In genomic region chr17:76635039-76635438, GRCh38 we compare ENCODE assay signal across 32 cellular contexts. TPM values are rescaled to one million over a fixed set of nuclear protein-coding genes. Genes with fewer than 3 reads are reported as not detected.
DNase-seq lines count a peak whose midpoint lies in the region; ATAC-seq, FAIRE-seq and TF ChIP-seq lines count a peak whose summit lies in the region.
"Had no signal": no experiment of that assay in that cellular context is flagged by ENCODE, and none has a peak within 500 bp of the region (broad histone marks: within the 10 kb centered on the region; RNA-seq: fewer than 3 reads in every experiment).

No MANE protein-coding gene starts in this region.

- H3K23ac ChIP-seq in mesenchymal stem cell (ENCODE audit: low read length in 2 of 2): no peak overlapping the region

- no peaks in the 10 kb centered on the region for H3K36me3 ChIP-seq in astrocyte (ENCODE audit: insufficient read depth, low read length)
- H3K36me3 ChIP-seq in mesenchymal stem cell (ENCODE audit: control insufficient read depth in 1 of 2, insufficient read depth in 2 of 2, low read depth in 1 of 2, low read length in 2 of 2): no peaks in the 10 kb centered on the region
- H3K36me3 ChIP-seq: spleen had no signal

- no peak overlapping the region for H2BK15ac ChIP-seq in mesenchymal stem cell (ENCODE audit: low read depth, poor library complexity, severe bottlenecking)

- no peak overlapping the region for H3K14ac ChIP-seq in mesenchymal stem cell (ENCODE audit: low read length in 2 of 2)

- H4K91ac ChIP-seq in mesenchymal stem cell (ENCODE audit: low read length): peak overlapping the region; percentile 40

- peaks cover 15% of the 10 kb centered on the region for H3K4me1 Mint-ChIP-seq in astrocyte (ENCODE audit: low read depth, unreplicated experiment)
- H3K4me1 Mint-ChIP-seq: activated CD4-positive, alpha-beta T cell treated with anti-CD3 and anti-CD28 coated beads for 36 hours; CD14-positive monocyte had no signal

- peak overlapping the region; percentile 54 for H2BK120ac ChIP-seq in mesenchymal stem cell (ENCODE audit: low read depth, low read length)

- ATAC-seq in HG03432 (IDR thresholded peaks at IDR 0.05; ENCODE audit: unreplicated experiment) (no peak), right cardiac atrium (no peak), HG02642 (IDR thresholded peaks at IDR 0.05; ENCODE audit: poor library complexity, unreplicated experiment) (no peak)
- ATAC-seq: activated CD8-positive, alpha-beta T cell treated with anti-CD3 and anti-CD28 coated beads, Interleukin-2, amount 10 ng/mL, durations not matched to agents 7 days and 5 days; esophagus mucosa had no signal

- no peak overlapping the region for H3K18ac ChIP-seq in mesenchymal stem cell (ENCODE audit: low read depth in 1 of 2, low read length in 2 of 2)

- no peak overlapping the region for H2BK5ac ChIP-seq in mesenchymal stem cell (ENCODE audit: low read depth, low read length, poor library complexity, severe bottlenecking)

- H3K4ac ChIP-seq in mesenchymal stem cell (ENCODE audit: low read depth in 1 of 2, low read length in 2 of 2): no peak overlapping the region

- no peak overlapping the region for H2BK12ac ChIP-seq in mesenchymal stem cell (ENCODE audit: low read length in 2 of 2)

- H3K9me3 ChIP-seq in astrocyte (ENCODE audit: insufficient read depth, low read depth, low read length) (no peaks in the 10 kb centered on the region), mesenchymal stem cell (ENCODE audit: control insufficient read depth, low read length) (no peaks in the 10 kb centered on the region), right cardiac atrium (ENCODE audit: control insufficient read depth, low read length) (no peaks in the 10 kb centered on the region)
- H3K9me3 ChIP-seq: spleen, testis had no signal

- 66% methylated on average over 5 of the region's 5 CpGs for WGBS in mesenchymal stem cell
- 89% methylated on average over 5 of the region's 5 CpGs for WGBS in right cardiac atrium

- H3K4me1 ChIP-seq in astrocyte (ENCODE audit: insufficient read depth, low read length) (peaks cover 7% of the 10 kb centered on the region), mesenchymal stem cell (ENCODE audit: control insufficient read depth, insufficient read depth, low read depth, low read length) (no peaks in the 10 kb centered on the region), right cardiac atrium (ENCODE audit: control insufficient read depth, insufficient read depth, low read length) (no peaks in the 10 kb centered on the region)

- FAIRE-seq in astrocyte (lab: Jason Lieb, UNC): no peak
- FAIRE-seq: H1, urothelium cell line had no signal

- no peaks in the 10 kb centered on the region for H3K36me3 Mint-ChIP-seq in astrocyte (ENCODE audit: low read depth, unreplicated experiment)
- H3K36me3 Mint-ChIP-seq: CD14-positive monocyte had no signal

- H2AFZ ChIP-seq in astrocyte (ENCODE audit: low read depth, low read length) (no peak overlapping the region), mesenchymal stem cell (ENCODE audit: low read depth, low read length) (no peak overlapping the region)
- H2AFZ ChIP-seq: parathyroid adenoma, PC-9 had no signal

- no peaks in the 10 kb centered on the region for H3K27me3 ChIP-seq in astrocyte (ENCODE audit: insufficient read depth, low read length)
- H3K27me3 ChIP-seq in mesenchymal stem cell (ENCODE audit: control insufficient read depth in 1 of 2, insufficient read depth in 1 of 2, low read length in 2 of 2): peaks cover 0 to 8% of the 10 kb centered on the region in 2 experiments
- no peaks in the 10 kb centered on the region for H3K27me3 ChIP-seq in right cardiac atrium (ENCODE audit: control insufficient read depth, insufficient read depth)
- H3K27me3 ChIP-seq: spleen, testis had no signal

- intact Hi-C loops in right cardiac atrium (cut with DNase I): no loop called here

- no peaks in the 10 kb centered on the region for H3K79me2 ChIP-seq in astrocyte (ENCODE audit: insufficient read depth, low read length)
- H3K79me2 ChIP-seq: parathyroid adenoma had no signal

- H3K4me3 Mint-ChIP-seq in astrocyte (ENCODE audit: unreplicated experiment): no peak overlapping the region
- H3K4me3 Mint-ChIP-seq: activated CD4-positive, alpha-beta T cell treated with anti-CD3 and anti-CD28 coated beads for 36 hours; activated CD8-positive, alpha-beta T cell treated with anti-CD3 and anti-CD28 coated beads, Interleukin-2, amount 10 ng/mL, durations not matched to agents 7 days and 5 days; activated naive CD4-positive, alpha-beta T cell treated with anti-CD3 and anti-CD28 coated beads, Interleukin-2, amount 50 U/mL, for 24 hours; CD14-positive monocyte; stimulated activated naive CD8-positive, alpha-beta T cell treated with anti-CD3 and anti-CD28 coated beads, Interleukin-15, Interleukin-2, amounts not matched to agents 100 ng/mL and 50 ng/mL, for 24 hours had no signal

- H3K9ac ChIP-seq in astrocyte (ENCODE audit: low read length): no peak overlapping the region
- no peak overlapping the region for H3K9ac ChIP-seq in mesenchymal stem cell (ENCODE audit: low read length)
- H3K9ac ChIP-seq: KMS-11, parathyroid adenoma had no signal

- H3K27me3 Mint-ChIP-seq in astrocyte (ENCODE audit: low read depth, unreplicated experiment): no peaks in the 10 kb centered on the region
- H3K27me3 Mint-ChIP-seq: activated CD4-positive, alpha-beta T cell treated with anti-CD3 and anti-CD28 coated beads for 36 hours; activated naive CD4-positive, alpha-beta T cell treated with anti-CD3 and anti-CD28 coated beads, Interleukin-2, amount 50 U/mL, for 24 hours had no signal

- no peak for TF ChIP-seq CTCF in astrocyte (IDR thresholded peaks at IDR 0.05; ENCODE audit: insufficient read depth, low read depth, low read length)

- peak overlapping the region; percentile 55 for H4K8ac ChIP-seq in mesenchymal stem cell (ENCODE audit: low read length)

- peak; percentile 44 for DNase-seq in AG08396 (ENCODE audit: low spot score)
- peak; percentile 64 for DNase-seq in LHCN-M2 (ENCODE audit: low read depth)
- peak; percentile 26 for DNase-seq in astrocyte (ENCODE audit: low read depth)
- peak; percentile 67 for DNase-seq in mesenchymal stem cell
- DNase-seq in right cardiac atrium: no peak
- no peak for DNase-seq in NCI-H69 (lab: John Stamatoyannopoulos, UW)
- DNase-seq: activated CD4-positive, alpha-beta T cell treated with anti-CD3 and anti-CD28 coated beads for 36 hours; activated CD8-positive, alpha-beta T cell treated with anti-CD3 and anti-CD28 coated beads, Interleukin-2, amount 10 ng/mL, durations not matched to agents 7 days and 5 days; cortex of kidney; foreskin melanocyte; NCI-H1417 treated with DMSO at 0.1 percent for 48 hours; NCI-H2081; NCI-H524 treated with DMSO at 0.1 percent for 48 hours; NK-92 treated with Interleukin-12 subunit alpha and Interleukin-12 subunit beta, amount 100 ng/mL, for 24 hours; PC-9; Right ventricle myocardium superior; spleen; stimulated activated CD8-positive, alpha-beta memory T cell treated with anti-CD3 and anti-CD28 coated beads, Interleukin-4, amount 100 ng/mL, for 48 hours; testis had no signal

- H2AK5ac ChIP-seq in mesenchymal stem cell (ENCODE audit: low read length, severe bottlenecking): no peak overlapping the region

- H3K4me3 ChIP-seq in astrocyte (ENCODE audit: insufficient read depth, low read depth, low read length) (no peak overlapping the region), mesenchymal stem cell (ENCODE audit: insufficient read depth in 1 of 2, low read depth in 1 of 2, low read length in 2 of 2) (no peak overlapping the region), right cardiac atrium (ENCODE audit: low read length) (no peak overlapping the region)
- H3K4me3 ChIP-seq: lung, PC-9, spleen, testis had no signal

- H3K79me1 ChIP-seq in mesenchymal stem cell (replicated peaks; ENCODE audit: low read length, poor library complexity, severe bottlenecking): no peaks in the 10 kb centered on the region

- peaks cover 2% of the 10 kb centered on the region for H3K9me3 Mint-ChIP-seq in astrocyte (ENCODE audit: unreplicated experiment)
- H3K9me3 Mint-ChIP-seq: activated naive CD4-positive, alpha-beta T cell treated with anti-CD3 and anti-CD28 coated beads, Interleukin-2, amount 50 U/mL, for 24 hours; CD14-positive monocyte; stimulated activated naive CD8-positive, alpha-beta T cell treated with anti-CD3 and anti-CD28 coated beads, Interleukin-15, Interleukin-2, amounts not matched to agents 100 ng/mL and 50 ng/mL, for 24 hours had no signal

- H3K4me2 ChIP-seq in astrocyte (ENCODE audit: low read length): peak overlapping the region; percentile 40
- H3K4me2 ChIP-seq in mesenchymal stem cell (ENCODE audit: low read length, poor library complexity, severe bottlenecking): no peak overlapping the region
- H3K4me2 ChIP-seq: KMS-11, PC-9 had no signal

- H3K27ac ChIP-seq in astrocyte (ENCODE audit: low read depth, low read length) (peak overlapping the region; percentile 27), mesenchymal stem cell (ENCODE audit: low read length, poor library complexity, severe bottlenecking) (no peak overlapping the region), right cardiac atrium (ENCODE audit: low read length) (no peak overlapping the region)
- H3K27ac ChIP-seq: 22Rv1, KMS-11, parathyroid adenoma, PC-9, spleen, testis had no signal

- H3K27ac Mint-ChIP-seq in astrocyte (ENCODE audit: unreplicated experiment): no peak overlapping the region
- H3K27ac Mint-ChIP-seq: activated CD4-positive, alpha-beta T cell treated with anti-CD3 and anti-CD28 coated beads for 36 hours; activated CD8-positive, alpha-beta T cell treated with anti-CD3 and anti-CD28 coated beads, Interleukin-2, amount 10 ng/mL, durations not matched to agents 7 days and 5 days; activated naive CD4-positive, alpha-beta T cell treated with anti-CD3 and anti-CD28 coated beads, Interleukin-2, amount 50 U/mL, for 24 hours; CD14-positive monocyte; stimulated activated naive CD8-positive, alpha-beta T cell treated with anti-CD3 and anti-CD28 coated beads, Interleukin-15, Interleukin-2, amounts not matched to agents 100 ng/mL and 50 ng/mL, for 24 hours had no signal

- H4K20me1 ChIP-seq in astrocyte (ENCODE audit: insufficient read depth, low read length): no peaks in the 10 kb centered on the region

RNA-seq across cellular contexts. Expression of gene ST6GALNAC1, which starts 8.5 kb away (rescaled TPM):
- total RNA-seq in LHCN-M2 (2014; rRNA removed) (not detected in 2 replicates), astrocyte (not detected in 2 replicates), right cardiac atrium (1 to 10 TPM; 2.4 to 5.0 (median 3.2) TPM)
- polyA plus RNA-seq in LHCN-M2 (2012): not detected
- not detected for polyA plus RNA-seq in mesenchymal stem cell (2013, experiment 1 of 2)
- polyA plus RNA-seq in mesenchymal stem cell (2013, experiment 2 of 2): 0.03 TPM
- 2.5 TPM for polyA plus RNA-seq in right cardiac atrium
- total RNA-seq: activated CD8-positive, alpha-beta T cell treated with anti-CD3 and anti-CD28 coated beads, Interleukin-2, amount 10 ng/mL, durations not matched to agents 7 days and 5 days; H1 had no signal
- polyA plus RNA-seq: CD14-positive monocyte, H1, neural cell had no signal

RNA-seq across cellular contexts. Expression of gene ST6GALNAC2, which starts 49.4 kb away (rescaled TPM):
- 0.34 and 1.2 TPM in 2 replicates for total RNA-seq in LHCN-M2 (2014; rRNA removed)
- polyA plus RNA-seq in LHCN-M2 (2012): 0.29 TPM
- total RNA-seq in astrocyte: 0.79 TPM in 1 of 2 replicates, not detected in the other
- polyA plus RNA-seq in mesenchymal stem cell (2013, experiment 1 of 2): 0.72 TPM
- 0.78 TPM for polyA plus RNA-seq in mesenchymal stem cell (2013, experiment 2 of 2)
- 1 to 10 TPM; 4.0 to 5.8 (median 5.5) TPM for total RNA-seq in right cardiac atrium
- 4.2 TPM for polyA plus RNA-seq in right cardiac atrium
- total RNA-seq: activated CD8-positive, alpha-beta T cell treated with anti-CD3 and anti-CD28 coated beads, Interleukin-2, amount 10 ng/mL, durations not matched to agents 7 days and 5 days; H1 had no signal
- polyA plus RNA-seq: neural cell had no signal

Comparison
In these comparisons a context has a peak if more than half of its experiments do, and no peak if none do; other contexts are left out.
1. DNase-seq: peak in AG08396 (single experiment), LHCN-M2 (single experiment), astrocyte (single experiment) and mesenchymal stem cell (single experiment); none in right cardiac atrium (0 of 3) and NCI-H69 (single experiment).